Comparison of ENCODE assay signal across 19 cellular contexts in the genomic region with DNA sequence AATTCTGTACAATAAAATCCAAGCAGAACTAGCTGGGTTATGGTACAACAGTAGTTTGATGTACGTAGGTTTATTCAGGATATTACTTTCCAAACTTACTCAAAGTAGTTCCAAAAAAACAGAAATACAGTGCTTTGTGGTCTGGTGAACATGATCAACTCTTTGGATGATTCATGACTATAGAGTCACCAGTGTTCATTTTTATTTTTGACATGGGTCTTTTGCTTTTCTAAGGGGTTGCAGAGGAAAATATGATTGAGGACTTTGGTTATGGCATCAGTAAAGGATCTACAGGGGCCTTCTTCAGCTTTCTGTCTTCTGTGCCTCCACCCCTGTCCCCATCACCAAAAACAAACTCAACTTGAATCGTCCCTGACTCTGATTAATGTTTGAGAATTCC.
DNase-seq lines count a peak whose midpoint lies in the region; ATAC-seq lines count a peak whose summit lies in the region.
"Had no signal": no experiment of that assay in that cellular context is flagged by ENCODE, and none has a peak within 500 bp of the region (broad histone marks: within the 10 kb centered on the region; RNA-seq: fewer than 3 reads in every experiment).

No MANE protein-coding gene starts in this region.

- DNase-seq in activated CD4-positive, alpha-beta T cell treated with anti-CD3 and anti-CD28 coated beads for 36 hours: no peak
- no peak for DNase-seq in activated CD4-positive, alpha-beta T cell treated with anti-CD3 and anti-CD28 coated beads, Interleukin-2, amount 50 U/mL, for 48 hours
- DNase-seq in activated naive CD8-positive, alpha-beta T cell treated with anti-CD3 and anti-CD28 coated beads, Interleukin-2, amount 50 U/mL, for 24 hours: no peak
- DNase-seq in activated naive CD8-positive, alpha-beta T cell treated with anti-CD3 and anti-CD28 coated beads for 36 hours: no peak
- DNase-seq in stimulated activated naive CD8-positive, alpha-beta T cell treated with anti-CD3 and anti-CD28 coated beads, Interleukin-15, Interleukin-2, amounts not matched to agents 100 U/mL and 50 U/mL, for 24 hours: no peak
- DNase-seq in HPDE6-E6E7 (ENCODE audit: extremely low spot score): no peak
- DNase-seq: 8988T; ACHN; AML-193; BE2C; Calu3; CD4-positive, alpha-beta memory T cell; COR-L47; DND-41; GM23248; H7; HCEC 1CT had no signal

- H3K27ac Mint-ChIP-seq in activated CD4-positive, alpha-beta T cell treated with anti-CD3 and anti-CD28 coated beads for 36 hours: no peak overlapping the region
- H3K27ac Mint-ChIP-seq in activated naive CD8-positive, alpha-beta T cell treated with anti-CD3 and anti-CD28 coated beads, Interleukin-2, amount 50 U/mL, for 24 hours: peak overlapping the region; percentile 79
- no peak overlapping the region for H3K27ac Mint-ChIP-seq in activated naive CD8-positive, alpha-beta T cell treated with anti-CD3 and anti-CD28 coated beads for 36 hours

- no peaks in the 10 kb centered on the region for H3K27me3 Mint-ChIP-seq in activated CD4-positive, alpha-beta T cell treated with anti-CD3 and anti-CD28 coated beads for 36 hours
- no peaks in the 10 kb centered on the region for H3K27me3 Mint-ChIP-seq in activated naive CD8-positive, alpha-beta T cell treated with anti-CD3 and anti-CD28 coated beads, Interleukin-2, amount 50 U/mL, for 24 hours
- H3K27me3 Mint-ChIP-seq in activated naive CD8-positive, alpha-beta T cell treated with anti-CD3 and anti-CD28 coated beads for 36 hours: no peaks in the 10 kb centered on the region
- H3K27me3 Mint-ChIP-seq: CD4-positive, alpha-beta memory T cell had no signal

- no peaks in the 10 kb centered on the region for H3K36me3 Mint-ChIP-seq in activated CD4-positive, alpha-beta T cell treated with anti-CD3 and anti-CD28 coated beads for 36 hours (ENCODE audit: low read depth)
- H3K36me3 Mint-ChIP-seq in activated naive CD8-positive, alpha-beta T cell treated with anti-CD3 and anti-CD28 coated beads, Interleukin-2, amount 50 U/mL, for 24 hours (ENCODE audit: low read depth): peaks cover 13% of the 10 kb centered on the region
- H3K36me3 Mint-ChIP-seq in activated naive CD8-positive, alpha-beta T cell treated with anti-CD3 and anti-CD28 coated beads for 36 hours: peaks cover 13% of the 10 kb centered on the region

- POLR2A ChIA-PET in activated CD4-positive, alpha-beta T cell treated with anti-CD3 and anti-CD28 coated beads for 36 hours (lab: Charles Lee): no interaction called here

- no peaks in the 10 kb centered on the region for H3K9me3 Mint-ChIP-seq in activated CD4-positive, alpha-beta T cell treated with anti-CD3 and anti-CD28 coated beads for 36 hours (ENCODE audit: low read depth)
- no peaks in the 10 kb centered on the region for H3K9me3 Mint-ChIP-seq in activated naive CD8-positive, alpha-beta T cell treated with anti-CD3 and anti-CD28 coated beads, Interleukin-2, amount 50 U/mL, for 24 hours
- no peaks in the 10 kb centered on the region for H3K9me3 Mint-ChIP-seq in activated naive CD8-positive, alpha-beta T cell treated with anti-CD3 and anti-CD28 coated beads for 36 hours
- H3K9me3 Mint-ChIP-seq: CD4-positive, alpha-beta memory T cell had no signal

- CTCF ChIA-PET in activated CD4-positive, alpha-beta T cell treated with anti-CD3 and anti-CD28 coated beads for 36 hours (lab: Charles Lee): no interaction called here

- H3K4me3 Mint-ChIP-seq in activated CD4-positive, alpha-beta T cell treated with anti-CD3 and anti-CD28 coated beads for 36 hours: no peak overlapping the region
- no peak overlapping the region for H3K4me3 Mint-ChIP-seq in activated naive CD8-positive, alpha-beta T cell treated with anti-CD3 and anti-CD28 coated beads, Interleukin-2, amount 50 U/mL, for 24 hours
- no peak overlapping the region for H3K4me3 Mint-ChIP-seq in activated naive CD8-positive, alpha-beta T cell treated with anti-CD3 and anti-CD28 coated beads for 36 hours
- H3K4me3 Mint-ChIP-seq: CD4-positive, alpha-beta memory T cell had no signal

- intact Hi-C loops in activated CD4-positive, alpha-beta T cell treated with anti-CD3 and anti-CD28 coated beads for 36 hours (cut with DNase I, micrococcal nuclease): loop anchor here (5.0 to 10.0 kb wide), 2 partner anchors 116 to 117 kb away; no protein-coding TSS in a partner anchor

- ATAC-seq in activated CD4-positive, alpha-beta T cell treated with anti-CD3 and anti-CD28 coated beads for 36 hours: peak; percentile 55
- peak; percentile 61 for ATAC-seq in activated naive CD8-positive, alpha-beta T cell treated with anti-CD3 and anti-CD28 coated beads, Interleukin-2, amount 50 U/mL, for 24 hours
- peak; percentile 65 for ATAC-seq in stimulated activated naive CD8-positive, alpha-beta T cell treated with anti-CD3 and anti-CD28 coated beads, Interleukin-15, Interleukin-2, amounts not matched to agents 100 U/mL and 50 U/mL, for 24 hours
- no peak for ATAC-seq in HG02970 (IDR thresholded peaks at IDR 0.05; ENCODE audit: low FRiP score, unreplicated experiment)
- ATAC-seq: A549 had no signal

- H3K4me1 Mint-ChIP-seq in activated CD4-positive, alpha-beta T cell treated with anti-CD3 and anti-CD28 coated beads for 36 hours: peaks cover 41% of the 10 kb centered on the region
- peaks cover 61% of the 10 kb centered on the region for H3K4me1 Mint-ChIP-seq in activated naive CD8-positive, alpha-beta T cell treated with anti-CD3 and anti-CD28 coated beads, Interleukin-2, amount 50 U/mL, for 24 hours
- peaks cover 47% of the 10 kb centered on the region for H3K4me1 Mint-ChIP-seq in activated naive CD8-positive, alpha-beta T cell treated with anti-CD3 and anti-CD28 coated beads for 36 hours
